Comparison of ENCODE assay signal across 15 cellular contexts in genomic region chrX:10598540-10598939, GRCh38. TPM values are rescaled to one million over a fixed set of nuclear protein-coding genes. Genes with fewer than 3 reads are reported as not detected.
A peak's percentile ranks its signal among the peaks of the same experiment; 100 is the strongest.
DNase-seq lines count a peak whose midpoint lies in the region; ATAC-seq lines count a peak whose summit lies in the region.
"Had no signal": no experiment of that assay in that cellular context is flagged by ENCODE, and none has a peak within 500 bp of the region (broad histone marks: within the 10 kb centered on the region; RNA-seq: fewer than 3 reads in every experiment).

No MANE protein-coding gene starts in this region.

- peak; percentile 70 to 87 for ATAC-seq in left cardiac atrium
- peak; percentile 39 for ATAC-seq in sciatic nerve
- ATAC-seq in naive thymus-derived CD8-positive, alpha-beta T cell = no peak

- peaks cover 3% of the 10 kb centered on the region for H3K27me3 Mint-ChIP-seq in activated T-cell treated with anti-CD3 and anti-CD28 coated beads, Interleukin-2, amount 50 U/mL, for 24 hours
- H3K27me3 Mint-ChIP-seq in naive thymus-derived CD8-positive, alpha-beta T cell = peaks cover 0 to 3% (median 0%) of the 10 kb centered on the region in 5 donors

- H3K36me3 Mint-ChIP-seq in activated T-cell treated with anti-CD3 and anti-CD28 coated beads, Interleukin-2, amount 50 U/mL, for 24 hours (ENCODE audit: low read depth) = no peaks in the 10 kb centered on the region
- no peaks in the 10 kb centered on the region for H3K36me3 Mint-ChIP-seq in naive thymus-derived CD8-positive, alpha-beta T cell
- H3K36me3 Mint-ChIP-seq: CD14-positive monocyte had no signal

- no peak overlapping the region for H3K27ac Mint-ChIP-seq in activated T-cell treated with anti-CD3 and anti-CD28 coated beads, Interleukin-2, amount 50 U/mL, for 24 hours
- no peak overlapping the region for H3K27ac Mint-ChIP-seq in naive thymus-derived CD8-positive, alpha-beta T cell
- H3K27ac Mint-ChIP-seq: CD14-positive monocyte had no signal

- H3K9me3 Mint-ChIP-seq in activated T-cell treated with anti-CD3 and anti-CD28 coated beads, Interleukin-2, amount 50 U/mL, for 24 hours = no peaks in the 10 kb centered on the region
- no peaks in the 10 kb centered on the region for H3K9me3 Mint-ChIP-seq in naive thymus-derived CD8-positive, alpha-beta T cell
- H3K9me3 Mint-ChIP-seq: HFFc6 had no signal

- no peak overlapping the region for H3K4me3 Mint-ChIP-seq in activated T-cell treated with anti-CD3 and anti-CD28 coated beads, Interleukin-2, amount 50 U/mL, for 24 hours
- H3K4me3 Mint-ChIP-seq in naive thymus-derived CD8-positive, alpha-beta T cell = no peak overlapping the region
- H3K4me3 Mint-ChIP-seq: CD14-positive monocyte, HFFc6 had no signal

- H3K4me1 Mint-ChIP-seq in activated T-cell treated with anti-CD3 and anti-CD28 coated beads, Interleukin-2, amount 50 U/mL, for 24 hours (ENCODE audit: low read depth) = no peaks in the 10 kb centered on the region
- H3K4me1 Mint-ChIP-seq in naive thymus-derived CD8-positive, alpha-beta T cell = no peaks in the 10 kb centered on the region
- H3K4me1 Mint-ChIP-seq: CD14-positive monocyte had no signal

- intact Hi-C loops in left cardiac atrium (cut with DNase I) (no loop called here), sciatic nerve (cut with DNase I) (no loop called here)

- peak; percentile 15 to 33 for DNase-seq in NCI-H446 (lab: John Stamatoyannopoulos, UW)
- no peak for DNase-seq in NCI-H446 treated with DMSO at 0.1 percent for 48 hours (lab: John Stamatoyannopoulos, UW)
- DNase-seq in astrocyte of the hippocampus (ENCODE audit: low read depth, low spot score) = peak; percentile 41
- DNase-seq in left cardiac atrium = no peak
- no peak for DNase-seq in sciatic nerve (ENCODE audit: low spot score)
- no peak for DNase-seq in T1000 (lab: John Stamatoyannopoulos, UW)
- no peak for DNase-seq in activated T-cell treated with anti-CD3 and anti-CD28 coated beads, Interleukin-2, amount 50 U/mL, for 24 hours
- DNase-seq in naive thymus-derived CD8-positive, alpha-beta T cell = no peak
- DNase-seq: GF-D8; NCI-H2029 treated with DMSO at 0.1 percent for 48 hours; NCI-H510A treated with DMSO at 0.1 percent for 48 hours; NCI-H774; NK-92 treated with Interleukin-12 subunit alpha and Interleukin-12 subunit beta, amount 100 ng/mL, for 24 hours had no signal

- POLR2A ChIA-PET in naive thymus-derived CD8-positive, alpha-beta T cell (lab: Charles Lee) = no interaction called here

RNA-seq across cellular contexts. Expression of gene MID1, which starts 21.8 kb away (rescaled TPM):
- total RNA-seq in left cardiac atrium (10 to 100 TPM; 11.0 to 25.5 TPM), sciatic nerve (33.0 TPM)
- total RNA-seq in naive thymus-derived CD8-positive, alpha-beta T cell = under 1 TPM in 1 of 2 experiments, not detected in 1; 0.31 TPM
- polyA plus RNA-seq in naive thymus-derived CD8-positive, alpha-beta T cell = not detected

Comparison
In these comparisons a context has a peak if more than half of its experiments do, and no peak if none do; other contexts are left out.
1. DNase-seq: peak in NCI-H446 (2 of 2) and astrocyte of the hippocampus (single experiment); none in NCI-H446 treated with DMSO at 0.1 percent for 48 hours (single experiment), left cardiac atrium (single experiment), sciatic nerve (single experiment), T1000 (single experiment), activated T-cell treated with anti-CD3 and anti-CD28 coated beads, Interleukin-2, amount 50 U/mL, for 24 hours (single experiment) and naive thymus-derived CD8-positive, alpha-beta T cell (0 of 10).
2. ATAC-seq: peak in left cardiac atrium (2 of 2) and sciatic nerve (single experiment); none in naive thymus-derived CD8-positive, alpha-beta T cell (0 of 2).
3. RNA of gene MID1, which starts 21.8 kb away (total RNA-seq): 33.0 TPM in sciatic nerve (single experiment) and 11.0 to 25.5 TPM in left cardiac atrium; 0.31 TPM in naive thymus-derived CD8-positive, alpha-beta T cell; every median in the first group is over 4 times any median in the second.